1 cellular context compared by ENCODE assay signal in genomic region chr16:89037261-89038152, GRCh38.
TF ChIP-seq lines count a peak whose summit lies in the region.

No MANE protein-coding gene starts in this region.

TF ChIP-seq in HepG2, 621 proteins besides CTCF, POLR2A, EP300 and RAD21 (continued from another document and continues in another):
- no peak for TF ChIP-seq AKNA (CRISPR knock-in tag; IDR thresholded peaks at IDR 0.05; ENCODE audit: borderline replicate concordance)
- TF ChIP-seq ZNF850 (CRISPR knock-in tag; conservative IDR thresholded peaks at IDR 0.05), result no peak
- TF ChIP-seq ZNF143 (CRISPR knock-in tag; IDR thresholded peaks at IDR 0.05), result no peak
- no peak for TF ChIP-seq HNRNPL (IDR thresholded peaks at IDR 0.05; ENCODE audit: low read depth, low read length)
- TF ChIP-seq GMEB1 (CRISPR knock-in tag; IDR thresholded peaks at IDR 0.05; ENCODE audit: borderline replicate concordance), result no peak
- TF ChIP-seq MIXL1 (CRISPR knock-in tag; IDR thresholded peaks at IDR 0.05), result 0 out of 2 replicates have a peak, but pooled peaks have one; percentile 17
- 0 out of 2 replicates have a peak, but pooled peaks have one; percentile 23 for TF ChIP-seq TP53 (CRISPR knock-in tag; conservative IDR thresholded peaks at IDR 0.05)
- peak; percentile 67 for TF ChIP-seq ZNF407 (CRISPR knock-in tag; IDR thresholded peaks at IDR 0.05; ENCODE audit: not compliant biosample characterization)
- 0 out of 2 replicates have a peak, but pooled peaks have one; percentile 55 for TF ChIP-seq ZNF75D (CRISPR knock-in tag; IDR thresholded peaks at IDR 0.05; ENCODE audit: borderline replicate concordance)
- TF ChIP-seq MAFG (CRISPR knock-in tag; IDR thresholded peaks at IDR 0.05), result no peak
- TF ChIP-seq ELF4 (CRISPR knock-in tag; IDR thresholded peaks at IDR 0.05; ENCODE audit: borderline replicate concordance), result no peak
- peak; percentile 76; the same call in 1 of the 2 replicates for TF ChIP-seq MED13 (CRISPR knock-in tag; IDR thresholded peaks at IDR 0.05)
- no peak for TF ChIP-seq CHD2 (IDR thresholded peaks at IDR 0.05; ENCODE audit: low read depth, low read length)
- peak; percentile 62 for TF ChIP-seq IKZF4 (CRISPR knock-in tag; IDR thresholded peaks at IDR 0.05; ENCODE audit: borderline replicate concordance, low read depth, not compliant biosample characterization)
- no peak for TF ChIP-seq FOXK2 (IDR thresholded peaks at IDR 0.05)
- TF ChIP-seq EHMT2 (IDR thresholded peaks at IDR 0.05; ENCODE audit: borderline replicate concordance, low read depth, low read length), result peak; percentile 69; the same call in 1 of the 2 replicates
- TF ChIP-seq KLF16 (CRISPR knock-in tag; IDR thresholded peaks at IDR 0.05), result peak in 1 of 2 experiments; percentile 40; a peak in 1 of 4 replicates
- TF ChIP-seq HIVEP1 (CRISPR knock-in tag; IDR thresholded peaks at IDR 0.05), result 0 out of 2 replicates have a peak, but pooled peaks have one; percentile 3
- TF ChIP-seq ZFP36 (IDR thresholded peaks at IDR 0.05; ENCODE audit: borderline replicate concordance, low read depth, low read length, partially characterized antibody), result no peak
- TF ChIP-seq NFKB2 (CRISPR knock-in tag; IDR thresholded peaks at IDR 0.05; ENCODE audit: borderline replicate concordance), result peak; percentile 43; the same call in 1 of the 2 replicates
- peak; percentile 62; the same call in 1 of the 2 replicates for TF ChIP-seq KDM2A (CRISPR knock-in tag; IDR thresholded peaks at IDR 0.05; ENCODE audit: borderline replicate concordance, low read depth)
- TF ChIP-seq PHF20 (CRISPR knock-in tag; IDR thresholded peaks at IDR 0.05), result no peak
- peak; percentile 71; the same call in 1 of the 2 replicates for TF ChIP-seq BORCS8-MEF2B (CRISPR knock-in tag; IDR thresholded peaks at IDR 0.05)
- no peak for TF ChIP-seq ZNF234 (CRISPR knock-in tag; conservative IDR thresholded peaks at IDR 0.05)
- peak; percentile 37; the same call in 1 of the 2 replicates for TF ChIP-seq ZBTB42 (CRISPR knock-in tag; IDR thresholded peaks at IDR 0.05)
- TF ChIP-seq BATF2 (CRISPR knock-in tag; IDR thresholded peaks at IDR 0.05), result no peak
- TF ChIP-seq ELF3 (CRISPR knock-in tag; IDR thresholded peaks at IDR 0.05), result no peak
- peak; percentile 38; the same call in 1 of the 2 replicates for TF ChIP-seq HDAC2 (CRISPR knock-in tag; IDR thresholded peaks at IDR 0.05)
- peak; percentile 25; the same call in 1 of the 2 replicates for TF ChIP-seq ARID5B (CRISPR knock-in tag; IDR thresholded peaks at IDR 0.05)
- TF ChIP-seq NR2F2 (IDR thresholded peaks at IDR 0.05; ENCODE audit: borderline replicate concordance, low read depth), result no peak
- no peak for TF ChIP-seq ZNF557 (CRISPR knock-in tag; IDR thresholded peaks at IDR 0.05)
- no peak for TF ChIP-seq ZNF225 (CRISPR knock-in tag; IDR thresholded peaks at IDR 0.05)
- TF ChIP-seq ZNF263 (CRISPR knock-in tag; IDR thresholded peaks at IDR 0.05), result peak; percentile 44; the same call in 1 of the 2 replicates
- no peak for TF ChIP-seq DNMT1 (CRISPR knock-in tag; IDR thresholded peaks at IDR 0.05)
- peak; percentile 57; the same call in 1 of the 2 replicates for TF ChIP-seq HBP1 (CRISPR knock-in tag; IDR thresholded peaks at IDR 0.05; ENCODE audit: low read depth)
- TF ChIP-seq ZSCAN25 (CRISPR knock-in tag; IDR thresholded peaks at IDR 0.05), result no peak
- no peak for TF ChIP-seq HDAC6 (IDR thresholded peaks at IDR 0.05; ENCODE audit: low read depth, low read length)
